In the genomic region with DNA sequence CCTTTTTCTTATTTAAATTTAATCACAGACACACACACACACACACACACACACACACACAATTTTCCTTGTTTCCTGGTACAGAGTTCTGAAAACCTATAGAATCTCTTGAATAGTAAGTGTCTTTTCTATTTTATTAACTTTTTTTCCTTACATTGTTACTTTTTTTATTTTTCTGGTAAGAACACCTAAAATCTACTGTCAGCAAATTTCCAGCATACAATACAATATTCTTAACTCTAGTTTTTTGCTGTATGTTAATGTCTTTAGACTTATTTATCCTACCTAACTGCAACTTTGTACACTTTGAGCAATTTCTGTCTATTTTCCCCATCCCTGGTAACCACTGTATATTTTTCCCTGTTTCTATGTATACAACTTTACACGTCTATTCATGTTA, we compare ENCODE assay signal across 6 cellular contexts.
"Had no signal": no experiment of that assay in that cellular context is flagged by ENCODE, and none has a peak within 500 bp of the region (broad histone marks: within the 10 kb centered on the region; RNA-seq: fewer than 3 reads in every experiment).

No MANE protein-coding gene starts in this region.

- H3K27me3 Mint-ChIP-seq: IgD-negative memory B cell had no signal

- H3K9ac ChIP-seq: KMS-11 had no signal

- FAIRE-seq: HTR-8/SVneo had no signal

- H3K36me3 Mint-ChIP-seq: IgD-negative memory B cell had no signal

- H3K4me2 ChIP-seq: KMS-11 had no signal

- DNase-seq: KBM-7, KG1 had no signal

- H3K4me3 Mint-ChIP-seq: IgD-negative memory B cell had no signal

- H3K27ac ChIP-seq: HL-60, KMS-11 had no signal

- H3K4me1 Mint-ChIP-seq: IgD-negative memory B cell had no signal

- H3K27ac Mint-ChIP-seq: IgD-negative memory B cell had no signal
